Comparison of ENCODE assay signal across 11 cellular contexts in genomic region chr10:103476046-103476768, GRCh38. TPM values are rescaled to one million over a fixed set of nuclear protein-coding genes. Genes with fewer than 3 reads are reported as not detected.
DNase-seq lines count a peak whose midpoint lies in the region; ATAC-seq and TF ChIP-seq lines count a peak whose summit lies in the region.
"Had no signal": no experiment of that assay in that cellular context is flagged by ENCODE, and none has a peak within 500 bp of the region (broad histone marks: within the 10 kb centered on the region; RNA-seq: fewer than 3 reads in every experiment).

No MANE protein-coding gene starts in this region.

- H4K20me1 ChIP-seq in H9 (ENCODE audit: control insufficient read depth, insufficient read depth, insufficient read length), result no peaks in the 10 kb centered on the region
- H4K20me1 ChIP-seq in smooth muscle cell (ENCODE audit: low read depth), result no peaks in the 10 kb centered on the region

- no peak overlapping the region for H2BK20ac ChIP-seq in H9 (ENCODE audit: low read depth, low read length, poor library complexity, severe bottlenecking)

- no peaks in the 10 kb centered on the region for H3F3A ChIP-seq in smooth muscle cell (ENCODE audit: low read depth)

- H3K9me3 Mint-ChIP-seq in H9, result no peaks in the 10 kb centered on the region

- H3K18ac ChIP-seq in H9 (ENCODE audit: insufficient read length, low read depth, low read length), result no peak overlapping the region

- no peak overlapping the region for H3T11ph ChIP-seq in H9 (ENCODE audit: low read length)

- no peaks in the 10 kb centered on the region for H3K23me2 ChIP-seq in H9 (ENCODE audit: insufficient read length, low read depth, low read length, poor library complexity, severe bottlenecking)

- H3K4me3 Mint-ChIP-seq in H9, result no peak overlapping the region; a peak in 1 of 5 replicates

- H3K36me3 Mint-ChIP-seq in H9 (ENCODE audit: insufficient read depth in 1 of 3, low read depth in 3 of 3), result no peaks in the 10 kb centered on the region

- H3K14ac ChIP-seq in H9 (ENCODE audit: insufficient read depth, low read length), result no peak overlapping the region

- no peak overlapping the region for H4K5ac ChIP-seq in H9 (ENCODE audit: insufficient read length, low read depth, low read length)

- H3K9me3 ChIP-seq in H9 (ENCODE audit: control insufficient read depth, low read depth, low read length) (no peaks in the 10 kb centered on the region), smooth muscle cell (replicated peaks; ENCODE audit: low read depth) (no peaks in the 10 kb centered on the region)

- no peak overlapping the region for H3K4ac ChIP-seq in H9 (ENCODE audit: low read depth, low read length)

- no peak overlapping the region for H3K4me2 ChIP-seq in H9 (ENCODE audit: insufficient read depth, insufficient read length, low read length)
- no peak overlapping the region for H3K4me2 ChIP-seq in smooth muscle cell

- H3K27me3 ChIP-seq in GM06990 (replicated peaks; ENCODE audit: control insufficient read depth, insufficient read depth, low read length), result no peaks in the 10 kb centered on the region
- no peaks in the 10 kb centered on the region for H3K27me3 ChIP-seq in H9 (ENCODE audit: insufficient read depth, low read length)
- H3K27me3 ChIP-seq in smooth muscle cell (ENCODE audit: low read depth), result no peaks in the 10 kb centered on the region

- no peak overlapping the region for H3K4me3 ChIP-seq in GM06990 (replicated peaks; ENCODE audit: low read depth, low read length)
- H3K4me3 ChIP-seq in smooth muscle cell, result no peak overlapping the region

- no peak overlapping the region for H3K56ac ChIP-seq in H9 (ENCODE audit: insufficient read length, low read depth, low read length)

- WGBS in H9 (ENCODE audit: extremely low coverage, insufficient read length, low lambda C conversion rate), result no CpG with 5 or more reads among the region's 11 CpGs
- 65% methylated on average over 11 of the region's 11 CpGs for WGBS in smooth muscle cell (ENCODE audit: low lambda C conversion rate)

- no peaks in the 10 kb centered on the region; the same call in 1 of the 2 replicates for H3K4me1 ChIP-seq in H9 (ENCODE audit: insufficient read depth, low read length)
- peaks cover 4% of the 10 kb centered on the region for H3K4me1 ChIP-seq in smooth muscle cell (ENCODE audit: low read depth)

- H3K27ac ChIP-seq in H9 (ENCODE audit: insufficient read length, low read depth, low read length) (no peak overlapping the region), smooth muscle cell (ENCODE audit: low read depth) (no peak overlapping the region)

- H3K4me1 Mint-ChIP-seq in H9, result peaks cover 16 to 30% of the 10 kb centered on the region in 2 experiments

- H3K27me3 Mint-ChIP-seq in H9 (ENCODE audit: low read depth), result peaks cover 2% of the 10 kb centered on the region; the same call in 1 of the 2 replicates

- no peaks in the 10 kb centered on the region for H3K79me1 ChIP-seq in H9 (ENCODE audit: insufficient read depth, low read depth, low read length, poor library complexity, severe bottlenecking)

- H2AFZ ChIP-seq in H9 (ENCODE audit: low read length) (no peak overlapping the region), smooth muscle cell (ENCODE audit: low read depth) (no peak overlapping the region)

- H3K36me3 ChIP-seq in GM06990 (ENCODE audit: control insufficient read depth, insufficient read depth, low read length) (no peaks in the 10 kb centered on the region), smooth muscle cell (ENCODE audit: low read depth) (no peaks in the 10 kb centered on the region)

- TF ChIP-seq CTCF in GM06990 (IDR thresholded peaks at IDR 0.05; ENCODE audit: insufficient read depth, low read length, poor library complexity, severe bottlenecking) (peak; percentile 83), H9 (conservative IDR thresholded peaks at IDR 0.05) (peak; percentile 76), omental fat pad (IDR thresholded peaks at IDR 0.05) (no peak), smooth muscle cell (IDR thresholded peaks at IDR 0.05; ENCODE audit: borderline replicate concordance, insufficient read depth, poor library complexity, severe bottlenecking) (no peak)

- no peak for DNase-seq in GM06990 (ENCODE audit: extremely low read depth, insufficient read length)
- peak; percentile 91 for DNase-seq in H9
- DNase-seq in iPS-NIHi11 (ENCODE audit: low spot score), result peak; percentile 86
- no peak for DNase-seq in NCI-H1930 (lab: John Stamatoyannopoulos, UW)
- DNase-seq in omental fat pad (ENCODE audit: low spot score), result no peak
- no peak for DNase-seq in smooth muscle cell (lab: John Stamatoyannopoulos, UW; ENCODE audit: unreplicated experiment)
- no peak for DNase-seq in NCI-H1694 treated with DMSO at 0.1 percent for 48 hours (lab: John Stamatoyannopoulos, UW)
- DNase-seq: stimulated activated CD4-positive, alpha-beta T cell treated with anti-CD3 and anti-CD28 coated beads, Interleukin-4, amount 100 ng/mL, for 4 hours; T-helper 9 cell had no signal

- H2BK5ac ChIP-seq in H9 (ENCODE audit: insufficient read length, low read length), result no peak overlapping the region

- no peaks in the 10 kb centered on the region for H3K79me2 ChIP-seq in H9 (ENCODE audit: insufficient read depth, low read length)
- H3K79me2 ChIP-seq in smooth muscle cell (ENCODE audit: low read depth), result no peaks in the 10 kb centered on the region

- peak overlapping the region in 2 of 3 experiments; percentile 10 to 72; a peak in 1 of 7 replicates for H3K27ac Mint-ChIP-seq in H9

- H3K23ac ChIP-seq in H9 (ENCODE audit: insufficient read length, low read depth, low read length), result no peak overlapping the region

- no peak overlapping the region for H4K8ac ChIP-seq in H9 (replicated peaks; ENCODE audit: insufficient read length, low read depth, low read length)

- no peak overlapping the region for H4K91ac ChIP-seq in H9 (ENCODE audit: insufficient read length, low read depth, low read length)

- ATAC-seq in SK-N-SH treated with all-trans-retinoic acid at 6 μM for 48 hours (peak; percentile 48; the same call in 2 of the 3 replicates), omental fat pad (ENCODE audit: low FRiP score) (no peak)

- H2BK12ac ChIP-seq in H9 (ENCODE audit: insufficient read length, low read depth, low read length), result no peak overlapping the region

- H2BK15ac ChIP-seq in H9 (ENCODE audit: low read depth, low read length), result no peak overlapping the region

- H3K9ac ChIP-seq in H9 (ENCODE audit: extremely low read depth, insufficient read length, low read length), result no peak overlapping the region
- no peak overlapping the region for H3K9ac ChIP-seq in smooth muscle cell (ENCODE audit: low read depth)

- H2BK120ac ChIP-seq in H9 (ENCODE audit: low read depth, low read length, poor library complexity, severe bottlenecking), result no peak overlapping the region

- H2AK5ac ChIP-seq in H9 (ENCODE audit: insufficient read length, low read length), result no peak overlapping the region

TF ChIP-seq in SK-N-SH treated with all-trans-retinoic acid at 6 μM for 48 hours, 23 proteins besides CTCF, POLR2A, EP300 and RAD21:
- TF ChIP-seq TOX (CRISPR knock-in tag; IDR thresholded peaks at IDR 0.05; ENCODE audit: borderline replicate concordance), result no peak
- TF ChIP-seq TCF4 (CRISPR knock-in tag; IDR thresholded peaks at IDR 0.05; ENCODE audit: borderline replicate concordance), result no peak
- TF ChIP-seq CSDC2 (CRISPR knock-in tag; IDR thresholded peaks at IDR 0.05), result no peak
- TF ChIP-seq OSR1 (CRISPR knock-in tag; IDR thresholded peaks at IDR 0.05), result no peak
- TF ChIP-seq ZFP3 (CRISPR knock-in tag; IDR thresholded peaks at IDR 0.05), result no peak
- no peak for TF ChIP-seq ZNF565 (CRISPR knock-in tag; conservative IDR thresholded peaks at IDR 0.05; ENCODE audit: low read depth)
- no peak for TF ChIP-seq ZNF70 (CRISPR knock-in tag; IDR thresholded peaks at IDR 0.05)
- TF ChIP-seq PPARA (CRISPR knock-in tag; IDR thresholded peaks at IDR 0.05; ENCODE audit: borderline replicate concordance), result no peak
- no peak for TF ChIP-seq TSHZ2 (CRISPR knock-in tag; IDR thresholded peaks at IDR 0.05)

RNA-seq across cellular contexts. Expression of gene CALHM3, which starts 2.8 kb away (rescaled TPM):
- not detected in 2 replicates for total RNA-seq in H9 (2021)
- not detected for total RNA-seq in omental fat pad
- total RNA-seq in smooth muscle cell, result not detected in 2 replicates
- polyA plus RNA-seq in smooth muscle cell, result not detected in 2 replicates
- total RNA-seq: lung microvascular endothelial cell had no signal

RNA-seq across cellular contexts. Expression of gene NEURL1, which starts 17.3 kb away (rescaled TPM):
- 0.92 and 1.2 TPM in 2 replicates for total RNA-seq in H9 (2021)
- under 1 TPM in 2 of 4 donors, not detected in 2; 0.12 to 0.13 TPM for total RNA-seq in omental fat pad
- total RNA-seq in smooth muscle cell, result 0.04 and 0.40 TPM in 2 replicates
- polyA plus RNA-seq in smooth muscle cell, result 0.91 and 1.1 TPM in 2 replicates
- total RNA-seq: lung microvascular endothelial cell had no signal

RNA-seq across cellular contexts. Expression of gene CALHM1, which starts 17.5 kb away (rescaled TPM):
- total RNA-seq in H9 (2021) (0.07 and 0.13 TPM in 2 replicates), omental fat pad (not detected), smooth muscle cell (not detected in 2 replicates)
- 0.05 TPM in 1 of 2 replicates, not detected in the other for polyA plus RNA-seq in smooth muscle cell
- total RNA-seq: lung microvascular endothelial cell had no signal

RNA-seq across cellular contexts. Expression of gene CALHM2, which starts 24.0 kb away (rescaled TPM):
- total RNA-seq in H9 (2021) (not detected in 2 replicates), omental fat pad (100 to 1,000 TPM in 1 of 4 donors, 10 to 100 TPM in 3; 63.5 to 113 (median 74.9) TPM), smooth muscle cell (3.1 and 4.0 TPM in 2 replicates)
- polyA plus RNA-seq in smooth muscle cell, result 6.2 and 8.6 TPM in 2 replicates

Comparison
In these comparisons a context has a peak if more than half of its experiments do, and no peak if none do; other contexts are left out.
1. DNase-seq: peak in H9 (single experiment) and iPS-NIHi11 (single experiment); none in GM06990 (single experiment), NCI-H1930 (0 of 2), omental fat pad (single experiment), smooth muscle cell (single experiment) and NCI-H1694 treated with DMSO at 0.1 percent for 48 hours (single experiment).
2. CTCF ChIP-seq: peak in GM06990 (single experiment) and H9 (single experiment); none in omental fat pad (0 of 3) and smooth muscle cell (single experiment).